In the genomic region with DNA sequence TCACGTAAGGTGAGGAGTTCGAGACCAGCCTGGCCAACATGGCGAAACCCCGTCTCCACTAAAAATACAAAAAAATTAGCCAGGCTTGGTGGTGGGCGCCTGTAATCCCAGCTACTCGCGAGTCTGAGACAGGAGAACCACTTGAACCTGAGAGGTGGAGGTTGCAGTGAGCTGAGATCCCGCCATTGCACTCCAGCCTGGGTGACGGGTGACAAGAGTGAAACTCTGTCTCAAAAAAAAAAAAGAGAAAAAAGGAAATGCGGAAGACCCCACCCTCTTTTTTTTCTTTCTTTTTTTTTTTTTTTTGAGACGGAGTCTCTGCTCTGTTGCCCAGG, we compare ENCODE assay signal across 8 cellular contexts. TPM values are rescaled to one million over a fixed set of nuclear protein-coding genes. Genes with fewer than 3 reads are reported as not detected.
DNase-seq lines count a peak whose midpoint lies in the region; ATAC-seq, FAIRE-seq and TF ChIP-seq lines count a peak whose summit lies in the region.
"Not testable (repeated sequence)": the region's sequence is repeated elsewhere in the genome, so short reads cannot be mapped to it uniquely, and the experiment has no call there.

No MANE protein-coding gene starts in this region.

- H3K27ac ChIP-seq in OCI-LY1 (ENCODE audit: low read depth, low read length, poor library complexity, severe bottlenecking), result not testable (repeated sequence)
- peak overlapping the region in 9 of 10 donors; percentile 90 to 99 (median 94) for H3K27ac ChIP-seq in heart right ventricle
- peak overlapping the region; percentile 55 to 99 for H3K27ac ChIP-seq in mucosa of rectum (ENCODE audit: low read depth in 2 of 2, low read length in 2 of 2)
- H3K27ac ChIP-seq in gastrocnemius medialis, result peak overlapping the region; percentile 90 to 99 (median 94)
- H3K27ac ChIP-seq in uterus, result peak overlapping the region; percentile 93 to 98

- peak overlapping the region; percentile 32; the same call in 1 of the 2 replicates for H3K9ac ChIP-seq in OCI-LY1 (ENCODE audit: low read length)
- peak overlapping the region in 1 of 2 donors; percentile 20 for H3K9ac ChIP-seq in mucosa of rectum (ENCODE audit: low read depth in 1 of 2, low read length in 2 of 2)

- H3K4me3 ChIP-seq in GM08714 (ENCODE audit: low read length) (peak overlapping the region; percentile 44; the same call in 1 of the 2 replicates), OCI-LY1 (ENCODE audit: low read depth, low read length, poor library complexity, severe bottlenecking) (peak overlapping the region; percentile 64), bronchial epithelial cell (ENCODE audit: low read depth, low read length) (peak overlapping the region; percentile 87), heart right ventricle (peak overlapping the region in 9 of 10 donors; percentile 72 to 93 (median 84)), mucosa of rectum (ENCODE audit: low read length in 2 of 2) (peak overlapping the region in 1 of 2 donors; percentile 67), gastrocnemius medialis (peak overlapping the region; percentile 69 to 97 (median 75))
- not testable (repeated sequence) for H3K4me3 ChIP-seq in uterus

- peaks cover 14% of the 10 kb centered on the region; the same call in 1 of the 2 replicates for H3K27me3 ChIP-seq in OCI-LY1 (ENCODE audit: insufficient read depth, low read length)
- not testable (repeated sequence) for H3K27me3 ChIP-seq in bronchial epithelial cell (ENCODE audit: control insufficient read depth, insufficient read depth, low read length); heart right ventricle; mucosa of rectum (ENCODE audit: control insufficient read depth in 2 of 2, insufficient read depth in 2 of 2, low read length in 2 of 2); gastrocnemius medialis; uterus

- not testable (repeated sequence) for H3K27ac Mint-ChIP-seq in activated CD8-positive, alpha-beta T cell treated with anti-CD3 and anti-CD28 coated beads, Interleukin-2, amount 10 ng/mL, durations not matched to agents 7 days and 5 days

- in situ Hi-C loops in gastrocnemius medialis (cut with MboI; ENCODE audit: low sequenced_read_pairs in 4 of 4), result not testable (repeated sequence)

- not testable (repeated sequence) for DNase-seq in activated CD8-positive, alpha-beta T cell treated with anti-CD3 and anti-CD28 coated beads, Interleukin-2, amount 10 ng/mL, durations not matched to agents 7 days and 5 days; bronchial epithelial cell (ENCODE audit: low read depth); heart right ventricle; gastrocnemius medialis; uterus

- peaks cover 19% of the 10 kb centered on the region for H3K36me3 Mint-ChIP-seq in activated CD8-positive, alpha-beta T cell treated with anti-CD3 and anti-CD28 coated beads, Interleukin-2, amount 10 ng/mL, durations not matched to agents 7 days and 5 days (ENCODE audit: low read depth)

- FAIRE-seq in bronchial epithelial cell (lab: Jason Lieb, UNC), result not testable (repeated sequence)

- not testable (repeated sequence) for H3K79me2 ChIP-seq in OCI-LY1 (ENCODE audit: insufficient read depth, low read length)

- H3K9me3 Mint-ChIP-seq in activated CD8-positive, alpha-beta T cell treated with anti-CD3 and anti-CD28 coated beads, Interleukin-2, amount 10 ng/mL, durations not matched to agents 7 days and 5 days (ENCODE audit: insufficient read depth), result not testable (repeated sequence)

- not testable (repeated sequence) for H3K27me3 Mint-ChIP-seq in activated CD8-positive, alpha-beta T cell treated with anti-CD3 and anti-CD28 coated beads, Interleukin-2, amount 10 ng/mL, durations not matched to agents 7 days and 5 days (ENCODE audit: low read depth)

- not testable (repeated sequence) for ATAC-seq in activated CD8-positive, alpha-beta T cell treated with anti-CD3 and anti-CD28 coated beads, Interleukin-2, amount 10 ng/mL, durations not matched to agents 7 days and 5 days; heart right ventricle; gastrocnemius medialis

- TF ChIP-seq POLR2A in gastrocnemius medialis (IDR thresholded peaks at IDR 0.05); uterus (IDR thresholded peaks at IDR 0.05): not testable (repeated sequence)

- CTCF ChIA-PET in activated CD8-positive, alpha-beta T cell treated with anti-CD3 and anti-CD28 coated beads, Interleukin-2, amount 10 ng/mL, durations not matched to agents 7 days and 5 days (lab: Charles Lee), result interaction anchor here (1.3 kb wide), 1 partner anchor 68 kb away, joined by 3 read pairs; no protein-coding TSS in a partner anchor

- H3K36me3 ChIP-seq in OCI-LY1 (ENCODE audit: insufficient read depth, low read length); bronchial epithelial cell (ENCODE audit: control insufficient read depth, insufficient read depth, low read length); heart right ventricle; mucosa of rectum (ENCODE audit: control insufficient read depth in 2 of 2, insufficient read depth in 2 of 2, low read length in 2 of 2); gastrocnemius medialis; uterus: not testable (repeated sequence)

- H3K4me1 Mint-ChIP-seq in activated CD8-positive, alpha-beta T cell treated with anti-CD3 and anti-CD28 coated beads, Interleukin-2, amount 10 ng/mL, durations not matched to agents 7 days and 5 days (ENCODE audit: low read depth), result peaks cover 51% of the 10 kb centered on the region

- POLR2A ChIA-PET in activated CD8-positive, alpha-beta T cell treated with anti-CD3 and anti-CD28 coated beads, Interleukin-2, amount 10 ng/mL, durations not matched to agents 7 days and 5 days (lab: Charles Lee), result interaction anchor here (1.5 to 3.1 kb wide), 4 partner anchors 10 to 237 kb away, joined by 5 to 56 read pairs (median 8); a partner anchor contains a TSS

- intact Hi-C loops in heart right ventricle (cut with DNase I) (loop anchor here in 2 of 10 donors (2.0 kb wide), 1 partner anchor 13 kb away; a partner anchor contains a TSS), gastrocnemius medialis (cut with DNase I; ENCODE audit: low total_unique reads) (loop anchor here (1.0 to 10.0 kb wide), 5 partner anchors 12 to 317 kb away; a partner anchor contains a TSS)
- intact Hi-C loops in uterus (cut with DNase I; ENCODE audit: low total_unique reads), result not testable (repeated sequence)

- H3F3A ChIP-seq in OCI-LY1 (ENCODE audit: insufficient read depth, low read length), result not testable (repeated sequence)

- H3K4me2 ChIP-seq in OCI-LY1 (ENCODE audit: low read length), result peak overlapping the region; percentile 73

- not testable (repeated sequence) for TF ChIP-seq CTCF in OCI-LY1 (IDR thresholded peaks at IDR 0.05; ENCODE audit: low read length); bronchial epithelial cell (IDR thresholded peaks at IDR 0.05; ENCODE audit: insufficient read depth, low read length, severe bottlenecking); heart right ventricle (IDR thresholded peaks at IDR 0.05); gastrocnemius medialis (IDR thresholded peaks at IDR 0.05 in 4 of 5, conservative IDR thresholded peaks at IDR 0.05 in 1 of 5); uterus (IDR thresholded peaks at IDR 0.05)

- 73 to 80% methylated on average over 11 of the region's 11 CpGs for WGBS in heart right ventricle, 2 donors

- H2AFZ ChIP-seq in OCI-LY1 (ENCODE audit: low read length), result not testable (repeated sequence)

- peak overlapping the region; percentile 87 for H3K4me3 Mint-ChIP-seq in activated CD8-positive, alpha-beta T cell treated with anti-CD3 and anti-CD28 coated beads, Interleukin-2, amount 10 ng/mL, durations not matched to agents 7 days and 5 days

- H3K4me1 ChIP-seq in OCI-LY1 (ENCODE audit: insufficient read depth, low read length, severe bottlenecking) (peaks cover 17% of the 10 kb centered on the region), heart right ventricle (peaks cover 8 to 35% (median 22%) of the 10 kb centered on the region in 9 donors), mucosa of rectum (ENCODE audit: control insufficient read depth in 2 of 2, insufficient read depth in 2 of 2, low read length in 2 of 2) (peaks cover 14 to 17% of the 10 kb centered on the region in 2 donors), gastrocnemius medialis (peaks cover 12 to 14% of the 10 kb centered on the region in 2 donors)
- H3K4me1 ChIP-seq in uterus, result not testable (repeated sequence)

- not testable (repeated sequence) for H3K9me3 ChIP-seq in OCI-LY1 (ENCODE audit: low read length); heart right ventricle; mucosa of rectum (ENCODE audit: control insufficient read depth in 2 of 2, low read length in 2 of 2); gastrocnemius medialis; uterus

- not testable (repeated sequence) for H3K9me2 ChIP-seq in OCI-LY1 (ENCODE audit: low read depth, low read length)

- H4K20me1 ChIP-seq in OCI-LY1 (ENCODE audit: insufficient read depth, low read length), result not testable (repeated sequence)

RNA-seq across cellular contexts. Expression of a gene that starts 1.1 kb away (rescaled TPM):
- 10 to 100 TPM; 42.1 to 44.7 TPM for total RNA-seq in activated CD8-positive, alpha-beta T cell treated with anti-CD3 and anti-CD28 coated beads, Interleukin-2, amount 10 ng/mL, durations not matched to agents 7 days and 5 days
- total RNA-seq in bronchial epithelial cell (22.3 and 24.0 TPM in 2 replicates), heart right ventricle (10 to 100 TPM; 12.7 to 18.9 (median 16.2) TPM), gastrocnemius medialis (10 to 100 TPM; 19.5 to 27.4 (median 21.4) TPM), uterus (10 to 100 TPM in 3 of 4 donors, 1 to 10 TPM in 1; 9.7 to 77.7 (median 61.3) TPM)
- polyA plus RNA-seq in heart right ventricle, result 10 to 100 TPM; 12.9 to 30.8 TPM

RNA-seq across cellular contexts. Expression of a gene that starts 12.7 kb away (rescaled TPM):
- 10 to 100 TPM; 32.9 to 38.5 TPM for total RNA-seq in activated CD8-positive, alpha-beta T cell treated with anti-CD3 and anti-CD28 coated beads, Interleukin-2, amount 10 ng/mL, durations not matched to agents 7 days and 5 days
- 42.4 and 43.1 TPM in 2 replicates for total RNA-seq in bronchial epithelial cell
- total RNA-seq in heart right ventricle, result 10 to 100 TPM; 41.8 to 78.9 (median 54.6) TPM
- 100 to 1,000 TPM in 1 of 2 donors, 10 to 100 TPM in 1; 42.9 to 123 TPM for polyA plus RNA-seq in heart right ventricle
- total RNA-seq in gastrocnemius medialis, result 100 to 1,000 TPM in 1 of 4 donors, 10 to 100 TPM in 3; 81.0 to 115 (median 93.1) TPM
- total RNA-seq in uterus, result 100 to 1,000 TPM in 1 of 4 donors, 10 to 100 TPM in 3; 37.1 to 116 (median 52.2) TPM

RNA-seq across cellular contexts. Expression of a gene that starts 53.5 kb away (rescaled TPM):
- total RNA-seq in activated CD8-positive, alpha-beta T cell treated with anti-CD3 and anti-CD28 coated beads, Interleukin-2, amount 10 ng/mL, durations not matched to agents 7 days and 5 days, result 10 to 100 TPM; 53.7 to 59.8 TPM
- total RNA-seq in bronchial epithelial cell, result 63.4 and 75.8 TPM in 2 replicates
- 10 to 100 TPM; 28.1 to 49.7 (median 32.2) TPM for total RNA-seq in heart right ventricle
- 10 to 100 TPM; 40.9 to 58.2 TPM for polyA plus RNA-seq in heart right ventricle
- 10 to 100 TPM; 48.4 to 85.9 (median 53.6) TPM for total RNA-seq in gastrocnemius medialis
- 10 to 100 TPM; 12.8 to 41.9 (median 27.9) TPM for total RNA-seq in uterus
